In genomic region chr14:69766984-69767368, GRCh38 we compare ENCODE assay signal across 1 cellular context.
TF ChIP-seq lines count a peak whose summit lies in the region.

Gene SRSF5 (plus strand): TSS chr14:69767142. CDS start chr14:69768157, 1,015 bp downstream.

TF ChIP-seq in HepG2, 621 proteins besides CTCF, POLR2A, EP300 and RAD21 (continued from another document and continues in another):
- TF ChIP-seq ZNF781 (CRISPR knock-in tag; IDR thresholded peaks at IDR 0.05; ENCODE audit: borderline replicate concordance, not compliant biosample characterization) = peak; percentile 52
- TF ChIP-seq ZNF709 (CRISPR knock-in tag; IDR thresholded peaks at IDR 0.05) = no peak
- TF ChIP-seq SMARCC2 (IDR thresholded peaks at IDR 0.05) = no peak
- 0 out of 2 replicates have a peak, but pooled peaks have one; percentile 15 for TF ChIP-seq PBX3 (CRISPR knock-in tag; IDR thresholded peaks at IDR 0.05; ENCODE audit: borderline replicate concordance)
- TF ChIP-seq MIER2 (CRISPR knock-in tag; IDR thresholded peaks at IDR 0.05) = no peak
- TF ChIP-seq TIGD3 (CRISPR knock-in tag; IDR thresholded peaks at IDR 0.05; ENCODE audit: borderline replicate concordance) = peak; percentile 54; the same call in 1 of the 2 replicates
- TF ChIP-seq SNAPC2 (CRISPR knock-in tag; IDR thresholded peaks at IDR 0.05) = peak; percentile 16; the same call in 1 of the 2 replicates
- 0 out of 2 replicates have a peak, but pooled peaks have one; percentile 60 for TF ChIP-seq JUND (CRISPR knock-in tag; IDR thresholded peaks at IDR 0.05)
- TF ChIP-seq KMT2A (CRISPR knock-in tag; IDR thresholded peaks at IDR 0.05) = peak; percentile 56; the same call in 1 of the 2 replicates
- TF ChIP-seq, protein P1, sequence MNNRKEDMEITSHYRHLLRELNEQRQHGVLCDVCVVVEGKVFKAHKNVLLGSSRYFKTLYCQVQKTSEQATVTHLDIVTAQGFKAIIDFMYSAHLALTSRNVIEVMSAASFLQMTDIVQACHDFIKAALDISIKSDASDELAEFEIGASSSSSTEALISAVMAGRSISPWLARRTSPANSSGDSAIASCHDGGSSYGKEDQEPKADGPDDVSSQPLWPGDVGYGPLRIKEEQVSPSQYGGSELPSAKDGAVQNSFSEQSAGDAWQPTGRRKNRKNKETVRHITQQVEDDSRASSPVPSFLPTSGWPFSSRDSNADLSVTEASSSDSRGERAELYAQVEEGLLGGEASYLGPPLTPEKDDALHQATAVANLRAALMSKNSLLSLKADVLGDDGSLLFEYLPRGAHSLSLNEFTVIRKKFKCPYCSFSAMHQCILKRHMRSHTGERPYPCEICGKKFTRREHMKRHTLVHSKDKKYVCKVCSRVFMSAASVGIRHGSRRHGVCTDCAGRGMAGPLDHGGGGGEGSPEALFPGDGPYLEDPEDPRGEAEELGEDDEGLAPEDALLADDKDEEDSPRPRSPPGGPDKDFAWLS (CRISPR knock-in tag; IDR thresholded peaks at IDR 0.05; ENCODE audit: borderline replicate concordance) = no peak
- TF ChIP-seq SNRNP70 (IDR thresholded peaks at IDR 0.05; ENCODE audit: low read depth, low read length) = no peak
- TF ChIP-seq BRCA1 (CRISPR knock-in tag; IDR thresholded peaks at IDR 0.05) = peak; percentile 89
- TF ChIP-seq RXRB (CRISPR knock-in tag; IDR thresholded peaks at IDR 0.05; ENCODE audit: borderline replicate concordance) = peak; percentile 76
- no peak for TF ChIP-seq HMGA1 (CRISPR knock-in tag; conservative IDR thresholded peaks at IDR 0.05)
- TF ChIP-seq ZNF337 (CRISPR knock-in tag; IDR thresholded peaks at IDR 0.05; ENCODE audit: borderline replicate concordance, low read depth) = no peak
- TF ChIP-seq, protein P2, sequence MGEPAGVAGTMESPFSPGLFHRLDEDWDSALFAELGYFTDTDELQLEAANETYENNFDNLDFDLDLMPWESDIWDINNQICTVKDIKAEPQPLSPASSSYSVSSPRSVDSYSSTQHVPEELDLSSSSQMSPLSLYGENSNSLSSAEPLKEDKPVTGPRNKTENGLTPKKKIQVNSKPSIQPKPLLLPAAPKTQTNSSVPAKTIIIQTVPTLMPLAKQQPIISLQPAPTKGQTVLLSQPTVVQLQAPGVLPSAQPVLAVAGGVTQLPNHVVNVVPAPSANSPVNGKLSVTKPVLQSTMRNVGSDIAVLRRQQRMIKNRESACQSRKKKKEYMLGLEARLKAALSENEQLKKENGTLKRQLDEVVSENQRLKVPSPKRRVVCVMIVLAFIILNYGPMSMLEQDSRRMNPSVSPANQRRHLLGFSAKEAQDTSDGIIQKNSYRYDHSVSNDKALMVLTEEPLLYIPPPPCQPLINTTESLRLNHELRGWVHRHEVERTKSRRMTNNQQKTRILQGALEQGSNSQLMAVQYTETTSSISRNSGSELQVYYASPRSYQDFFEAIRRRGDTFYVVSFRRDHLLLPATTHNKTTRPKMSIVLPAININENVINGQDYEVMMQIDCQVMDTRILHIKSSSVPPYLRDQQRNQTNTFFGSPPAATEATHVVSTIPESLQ (CRISPR knock-in tag; conservative IDR thresholded peaks at IDR 0.05) = peak; percentile 22; the same call in 1 of the 2 replicates
- peak; percentile 88 for TF ChIP-seq ZNF256 (CRISPR knock-in tag; conservative IDR thresholded peaks at IDR 0.05)
- no peak; the same call in 1 of the 2 replicates for TF ChIP-seq ZC3H4 (CRISPR knock-in tag; IDR thresholded peaks at IDR 0.05; ENCODE audit: borderline replicate concordance)
- no peak for TF ChIP-seq RFX3 (CRISPR knock-in tag; IDR thresholded peaks at IDR 0.05)
- no peak for TF ChIP-seq NFRKB (IDR thresholded peaks at IDR 0.05)
- no peak for TF ChIP-seq NFIC (IDR thresholded peaks at IDR 0.05; ENCODE audit: low read length)
- no peak for TF ChIP-seq ZEB1 (IDR thresholded peaks at IDR 0.05; ENCODE audit: insufficient replicate concordance, low read depth)
- TF ChIP-seq ZNF747 (CRISPR knock-in tag; IDR thresholded peaks at IDR 0.05; ENCODE audit: borderline replicate concordance) = no peak; the same call in 1 of the 2 replicates
- TF ChIP-seq, protein P3, sequence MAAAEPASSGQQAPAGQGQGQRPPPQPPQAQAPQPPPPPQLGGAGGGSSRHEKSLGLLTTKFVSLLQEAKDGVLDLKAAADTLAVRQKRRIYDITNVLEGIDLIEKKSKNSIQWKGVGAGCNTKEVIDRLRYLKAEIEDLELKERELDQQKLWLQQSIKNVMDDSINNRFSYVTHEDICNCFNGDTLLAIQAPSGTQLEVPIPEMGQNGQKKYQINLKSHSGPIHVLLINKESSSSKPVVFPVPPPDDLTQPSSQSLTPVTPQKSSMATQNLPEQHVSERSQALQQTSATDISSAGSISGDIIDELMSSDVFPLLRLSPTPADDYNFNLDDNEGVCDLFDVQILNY (CRISPR knock-in tag; conservative IDR thresholded peaks at IDR 0.05) = no peak; the same call in 1 of the 2 replicates
- TF ChIP-seq ATF3 (CRISPR knock-in tag; IDR thresholded peaks at IDR 0.05) = peak; percentile 49; the same call in 1 of the 2 replicates
- peak; percentile 64; the same call in 1 of the 2 replicates for TF ChIP-seq ZNF350 (CRISPR knock-in tag; IDR thresholded peaks at IDR 0.05; ENCODE audit: borderline replicate concordance, low read depth)
- TF ChIP-seq ARID2 (CRISPR knock-in tag; IDR thresholded peaks at IDR 0.05; ENCODE audit: borderline replicate concordance) = no peak
- TF ChIP-seq ZNF563 (CRISPR knock-in tag; IDR thresholded peaks at IDR 0.05) = peak; percentile 57; the same call in 1 of the 2 replicates
- TF ChIP-seq ZNF430 (CRISPR knock-in tag; IDR thresholded peaks at IDR 0.05) = no peak; the same call in 1 of the 2 replicates
- TF ChIP-seq ZNF441 (CRISPR knock-in tag; IDR thresholded peaks at IDR 0.05; ENCODE audit: borderline replicate concordance) = peak; percentile 80
- TF ChIP-seq, protein P4, sequence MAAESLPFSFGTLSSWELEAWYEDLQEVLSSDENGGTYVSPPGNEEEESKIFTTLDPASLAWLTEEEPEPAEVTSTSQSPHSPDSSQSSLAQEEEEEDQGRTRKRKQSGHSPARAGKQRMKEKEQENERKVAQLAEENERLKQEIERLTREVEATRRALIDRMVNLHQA (CRISPR knock-in tag; IDR thresholded peaks at IDR 0.05) = no peak
- TF ChIP-seq TBL1XR1 (IDR thresholded peaks at IDR 0.05; ENCODE audit: borderline replicate concordance, low read length, partially characterized antibody) = peak; percentile 72
- 0 out of 2 replicates have a peak, but pooled peaks have one; percentile 8 for TF ChIP-seq TRAFD1 (CRISPR knock-in tag; IDR thresholded peaks at IDR 0.05; ENCODE audit: borderline replicate concordance)
- no peak for TF ChIP-seq ZNF775 (CRISPR knock-in tag; IDR thresholded peaks at IDR 0.05; ENCODE audit: borderline replicate concordance)
- TF ChIP-seq ERF (CRISPR knock-in tag; IDR thresholded peaks at IDR 0.05) = peak; percentile 78
- TF ChIP-seq ZNF496 (CRISPR knock-in tag; IDR thresholded peaks at IDR 0.05; ENCODE audit: insufficient replicate concordance) = no peak
- no peak for TF ChIP-seq ZNF382 (CRISPR knock-in tag; IDR thresholded peaks at IDR 0.05; ENCODE audit: borderline replicate concordance)
- TF ChIP-seq ZIK1 (CRISPR knock-in tag; IDR thresholded peaks at IDR 0.05; ENCODE audit: borderline replicate concordance, low read depth) = peak; percentile 89
- TF ChIP-seq RNF2 (conservative IDR thresholded peaks at IDR 0.05; ENCODE audit: low read depth) = no peak
- TF ChIP-seq ZNF639 (CRISPR knock-in tag; conservative IDR thresholded peaks at IDR 0.05) = peak; percentile 70
- peak; percentile 90 for TF ChIP-seq ZFX (CRISPR knock-in tag; IDR thresholded peaks at IDR 0.05; ENCODE audit: low read depth)
- TF ChIP-seq, protein P5, sequence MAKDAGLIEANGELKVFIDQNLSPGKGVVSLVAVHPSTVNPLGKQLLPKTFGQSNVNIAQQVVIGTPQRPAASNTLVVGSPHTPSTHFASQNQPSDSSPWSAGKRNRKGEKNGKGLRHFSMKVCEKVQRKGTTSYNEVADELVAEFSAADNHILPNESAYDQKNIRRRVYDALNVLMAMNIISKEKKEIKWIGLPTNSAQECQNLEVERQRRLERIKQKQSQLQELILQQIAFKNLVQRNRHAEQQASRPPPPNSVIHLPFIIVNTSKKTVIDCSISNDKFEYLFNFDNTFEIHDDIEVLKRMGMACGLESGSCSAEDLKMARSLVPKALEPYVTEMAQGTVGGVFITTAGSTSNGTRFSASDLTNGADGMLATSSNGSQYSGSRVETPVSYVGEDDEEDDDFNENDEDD (CRISPR knock-in tag; IDR thresholded peaks at IDR 0.05; ENCODE audit: borderline replicate concordance) = peak; percentile 45; the same call in 1 of the 2 replicates
- TF ChIP-seq ZFP1 (CRISPR knock-in tag; IDR thresholded peaks at IDR 0.05) = no peak
- TF ChIP-seq STAG1 (CRISPR knock-in tag; IDR thresholded peaks at IDR 0.05) = no peak
- TF ChIP-seq ZBED4 (CRISPR knock-in tag; IDR thresholded peaks at IDR 0.05; ENCODE audit: borderline replicate concordance) = peak; percentile 73; the same call in 1 of the 2 replicates
- TF ChIP-seq KLF15 (CRISPR knock-in tag; IDR thresholded peaks at IDR 0.05; ENCODE audit: borderline replicate concordance) = no peak
- peak; percentile 83 for TF ChIP-seq KLF11 (CRISPR knock-in tag; IDR thresholded peaks at IDR 0.05)
- TF ChIP-seq ZKSCAN5 (CRISPR knock-in tag; IDR thresholded peaks at IDR 0.05) = peak; percentile 77; the same call in 1 of the 2 replicates
